Comparison of ENCODE assay signal across 8 cellular contexts in the genomic region with DNA sequence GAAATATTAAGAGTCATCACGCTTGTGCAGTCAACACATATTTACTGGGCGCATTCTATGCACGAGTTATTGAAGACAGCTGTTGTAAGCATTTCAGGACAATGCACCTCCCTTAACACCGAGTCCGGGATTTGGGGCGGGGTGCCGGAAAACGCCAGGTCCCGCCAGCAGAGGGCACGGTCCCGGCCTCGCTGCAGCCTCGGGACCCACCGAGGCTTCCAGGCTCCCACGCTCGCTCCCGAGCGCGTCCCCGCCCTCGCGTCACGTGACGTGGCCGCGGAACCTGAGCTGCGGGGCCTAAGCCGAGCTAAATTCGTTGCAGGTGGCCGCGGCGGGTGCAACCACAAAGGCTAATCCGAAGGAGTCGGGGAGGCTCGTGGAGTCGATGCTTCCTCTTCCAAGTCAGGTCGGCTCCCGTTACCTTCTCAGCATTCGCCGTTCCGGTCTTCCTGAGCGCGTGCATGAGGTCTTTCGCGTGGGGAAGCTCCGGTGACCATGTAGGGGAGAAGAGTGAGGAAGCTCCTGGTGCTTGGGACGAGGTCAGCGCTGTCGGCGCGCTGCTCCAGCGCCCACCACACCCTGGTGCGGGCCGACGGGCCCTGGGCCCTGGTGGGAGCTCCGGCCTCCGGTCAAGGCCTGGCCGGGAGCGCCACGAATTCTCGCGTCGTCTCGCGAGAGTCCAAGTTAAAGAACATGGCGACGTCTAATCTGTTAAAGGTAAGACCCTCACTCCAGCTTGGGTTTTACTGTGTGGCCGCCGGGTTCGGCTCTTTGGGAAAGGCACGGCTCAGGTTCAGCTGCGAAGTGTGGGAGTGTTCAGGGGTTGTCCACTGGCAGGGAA. TPM values are rescaled to one million over a fixed set of nuclear protein-coding genes. Genes with fewer than 3 reads are reported as not detected.
A peak's percentile ranks its signal among the peaks of the same experiment; 100 is the strongest.
DNase-seq lines count a peak whose midpoint lies in the region; TF ChIP-seq lines count a peak whose summit lies in the region.

A gene (plus strand): TSS at position 243 of the 841 bp plus-strand sequence. CDS start 451 bp downstream, at position 694.

- no peaks in the 10 kb centered on the region for H3K36me3 ChIP-seq in endocrine pancreas (ENCODE audit: control insufficient read depth, insufficient read depth, low read length)

- peak within 1 kb of the TSS; percentile 92 for H3K9ac ChIP-seq in endocrine pancreas (ENCODE audit: control insufficient read depth, insufficient read depth, low read length)

- H3K4me3 ChIP-seq in endocrine pancreas (ENCODE audit: control insufficient read depth, insufficient read depth, low read length) = peak within 1 kb of the TSS; percentile 94

- in situ Hi-C loops in Caki2 (cut with HindIII; ENCODE audit: low pct_unique_long_range_greater_than_20kb, low sequenced_read_pairs) = no loop called here

- peak; percentile 78 for DNase-seq in Caki2 (ENCODE audit: low read depth)
- peak; percentile 90 for DNase-seq in GM20000 (ENCODE audit: low spot score)
- DNase-seq in HT-29 (ENCODE audit: low spot score) = peak; percentile 95
- peak; percentile 77 for DNase-seq in NK-92 treated with Interleukin-12 subunit alpha and Interleukin-12 subunit beta, amount 100 ng/mL, for 24 hours (lab: John Stamatoyannopoulos, UW)
- peak; percentile 74 to 86 (median 78) for DNase-seq in activated CD8-positive, alpha-beta memory T cell treated with anti-CD3 and anti-CD28 coated beads for 48 hours (ENCODE audit: low read depth in 2 of 3, low spot score in 2 of 3)
- peak; percentile 97 for DNase-seq in mesenteric fat pad (ENCODE audit: low spot score)
- DNase-seq in stimulated activated CD8-positive, alpha-beta memory T cell treated with anti-CD3 and anti-CD28 coated beads, Interleukin-15, amount 100 ng/mL, for 24 hours (ENCODE audit: low read depth) = peak; percentile 76

- peak; percentile 63 for TF ChIP-seq CTCF in GM20000 (IDR thresholded peaks at IDR 0.05; ENCODE audit: extremely low read depth, missing control alignments)

- peaks cover 14% of the 10 kb centered on the region for H3K4me1 ChIP-seq in endocrine pancreas (ENCODE audit: control insufficient read depth, insufficient read depth, low read length)

- no peaks in the 10 kb centered on the region for H3K27me3 ChIP-seq in endocrine pancreas (ENCODE audit: control insufficient read depth, insufficient read depth, low read length)

- H3K9me3 ChIP-seq in endocrine pancreas (ENCODE audit: control insufficient read depth, low read length) = no peaks in the 10 kb centered on the region

RNA-seq across cellular contexts. Expression of the gene that starts here (rescaled TPM):
- 10.0 and 14.7 TPM in 2 replicates for total RNA-seq in Caki2 (2014; rRNA removed; shearing (Covaris generic); ENCODE audit: low replicate concordance)
- 26.9 and 36.6 TPM in 2 replicates for total RNA-seq in HT-29 (2014; rRNA removed; shearing (Covaris generic))
- total RNA-seq in mesenteric fat pad = 33.3 TPM

Comparison
In these comparisons a context has a peak if more than half of its experiments do, and no peak if none do; other contexts are left out.
1. Peak in every context shown above with its lines: DNase-seq and H3K4me3 ChIP-seq.